Comparison of ENCODE assay signal across 8 cellular contexts in genomic region chr15:31870336-31871158, GRCh38. TPM values are rescaled to one million over a fixed set of nuclear protein-coding genes. Genes with fewer than 3 reads are reported as not detected.
A peak's percentile ranks its signal among the peaks of the same experiment; 100 is the strongest.
DNase-seq lines count a peak whose midpoint lies in the region; ATAC-seq lines count a peak whose summit lies in the region.

Gene OTUD7A (minus strand): TSS chr15:31870673.

- no peaks in the 10 kb centered on the region for H3K36me3 ChIP-seq in CD8-positive, alpha-beta memory T cell (ENCODE audit: insufficient read depth, low read length)
- no peaks in the 10 kb centered on the region for H3K36me3 ChIP-seq in NT2/D1 (ENCODE audit: insufficient read depth, insufficient read length, low read length)

- H3K27ac Mint-ChIP-seq in CD8-positive, alpha-beta memory T cell = peak within 1 kb of the TSS; percentile 79 to 94 (median 88)

- ATAC-seq in GM21360 (IDR thresholded peaks at IDR 0.05; ENCODE audit: unreplicated experiment) = peak; percentile 87

- H3K4me1 Mint-ChIP-seq in CD8-positive, alpha-beta memory T cell = peaks cover 12 to 20% (median 14%) of the 10 kb centered on the region in 3 donors

- H3K27me3 Mint-ChIP-seq in CD8-positive, alpha-beta memory T cell = peaks cover 6% of the 10 kb centered on the region in 2 donors

- CTCF ChIA-PET in CD8-positive, alpha-beta memory T cell (lab: Charles Lee) = no interaction called here

- peak within 1 kb of the TSS; percentile 75 for H3K4me3 ChIP-seq in CD8-positive, alpha-beta memory T cell (ENCODE audit: low read length)
- peak within 1 kb of the TSS; percentile 63 for H3K4me3 ChIP-seq in NT2/D1 (ENCODE audit: insufficient read length, low read depth)
- H3K4me3 ChIP-seq in mononuclear cell (ENCODE audit: low read length) = peak within 1 kb of the TSS; percentile 47

- DNase-seq in CD8-positive, alpha-beta memory T cell = peak; percentile 75 to 87 (median 84)
- DNase-seq in HT1080 (ENCODE audit: low read depth) (peak; percentile 42), NT2/D1 (ENCODE audit: low read depth, low spot score) (peak; percentile 55), epidermal melanocyte (ENCODE audit: insufficient read length, low spot score) (peak; percentile 41)
- peak; percentile 95 for DNase-seq in activated CD8-positive, alpha-beta memory T cell treated with anti-CD3 and anti-CD28 coated beads, Interleukin-2, amount 50 U/mL, for 48 hours
- peak; percentile 73 to 75 for DNase-seq in stimulated activated CD8-positive, alpha-beta memory T cell treated with anti-CD3 and anti-CD28 coated beads, Interleukin-15, amount 100 ng/mL, for 48 hours (ENCODE audit: low read depth in 2 of 2)

- H3K27ac ChIP-seq in CD8-positive, alpha-beta memory T cell (ENCODE audit: low read depth, low read length) = peak within 1 kb of the TSS; percentile 12

- no peaks in the 10 kb centered on the region for H3K9me3 ChIP-seq in CD8-positive, alpha-beta memory T cell (ENCODE audit: low read length)
- H3K9me3 ChIP-seq in NT2/D1 (ENCODE audit: insufficient read depth, low read length) (no peaks in the 10 kb centered on the region), mononuclear cell (ENCODE audit: low read depth, low read length) (no peaks in the 10 kb centered on the region)

- H3K9ac ChIP-seq in NT2/D1 (ENCODE audit: insufficient read length, low read depth) = peak within 1 kb of the TSS; percentile 79

- peaks cover 0 to 4% (median 0%) of the 10 kb centered on the region in 5 donors for H3K9me3 Mint-ChIP-seq in CD8-positive, alpha-beta memory T cell

- no peaks in the 10 kb centered on the region for H3K27me3 ChIP-seq in CD8-positive, alpha-beta memory T cell (ENCODE audit: insufficient read depth, low read length, poor library complexity, severe bottlenecking)
- H3K27me3 ChIP-seq in NT2/D1 (ENCODE audit: insufficient read depth, insufficient read length) (peaks cover 16% of the 10 kb centered on the region), mononuclear cell (ENCODE audit: insufficient read depth, low read length) (peaks cover 26% of the 10 kb centered on the region)

- H3K4me3 Mint-ChIP-seq in CD8-positive, alpha-beta memory T cell = peak within 1 kb of the TSS; percentile 88 to 96 (median 95)

- POLR2A ChIA-PET in CD8-positive, alpha-beta memory T cell (lab: Charles Lee) = no interaction called here

- H3K36me3 Mint-ChIP-seq in CD8-positive, alpha-beta memory T cell = peaks cover 0 to 4% (median 2%) of the 10 kb centered on the region in 3 donors

- H3K4me1 ChIP-seq in CD8-positive, alpha-beta memory T cell (ENCODE audit: insufficient read depth, low read length) = peaks cover 6% of the 10 kb centered on the region
- H3K4me1 ChIP-seq in NT2/D1 (ENCODE audit: insufficient read depth, insufficient read length) (no peaks in the 10 kb centered on the region), mononuclear cell (ENCODE audit: insufficient read depth, low read length) (peaks cover 9% of the 10 kb centered on the region)

RNA-seq across cellular contexts. Expression of gene OTUD7A, which starts in this region (rescaled TPM):
- total RNA-seq in CD8-positive, alpha-beta memory T cell = 1 to 10 TPM; 1.7 to 2.0 TPM
- polyA plus RNA-seq in CD8-positive, alpha-beta memory T cell = 0.84 TPM
- total RNA-seq in HT1080 (2014; rRNA removed; shearing (Covaris generic)) = not detected in 2 replicates
- 0.02 TPM in 1 of 2 replicates, not detected in the other for polyA plus RNA-seq in HT1080 (2015; cell fraction: cytosol; rRNA removed)
- 0.01 TPM in 1 of 2 replicates, not detected in the other for polyA plus RNA-seq in HT1080 (2015; cell fraction: nucleus; rRNA removed)
- 0.84 TPM for total RNA-seq in mononuclear cell

Comparison
In these comparisons a context has a peak if more than half of its experiments do, and no peak if none do; other contexts are left out.
1. Peak in every context shown above with its lines: DNase-seq, ATAC-seq, H3K4me3 ChIP-seq and H3K27ac ChIP-seq.
2. Peak in DNase-seq in HT1080; RNA of the gene not detected or under 1 TPM.
3. DNase-seq: peak in every context shown above with its lines; median percentile 95 in activated CD8-positive, alpha-beta memory T cell treated with anti-CD3 and anti-CD28 coated beads, Interleukin-2, amount 50 U/mL, for 48 hours; 84 in CD8-positive, alpha-beta memory T cell; 74 in stimulated activated CD8-positive, alpha-beta memory T cell treated with anti-CD3 and anti-CD28 coated beads, Interleukin-15, amount 100 ng/mL, for 48 hours; 55 in NT2/D1; 42 in HT1080; 41 in epidermal melanocyte.